Comparison of ENCODE assay signal across 16 cellular contexts in genomic region chr2:241255542-241256167, GRCh38.
"Had no signal": no experiment of that assay in that cellular context is flagged by ENCODE, and none has a peak within 500 bp of the region (broad histone marks: within the 10 kb centered on the region; RNA-seq: fewer than 3 reads in every experiment).

No MANE protein-coding gene starts in this region.

- H3K4me3 Mint-ChIP-seq: activated B cell treated with CpG ODN at 0.5 μM for 24 hours; activated CD4-positive, alpha-beta T cell treated with anti-CD3 and anti-CD28 coated beads, Interleukin-2, amount 10 ng/mL, durations not matched to agents 24 days and 14 days; activated T-cell treated with anti-CD3 and anti-CD28 coated beads, Interleukin-2, amount 50 U/mL, for 24 hours; effector memory CD8-positive, alpha-beta T cell; stimulated activated naive CD8-positive, alpha-beta T cell treated with anti-CD3 and anti-CD28 coated beads, Interleukin-15, Interleukin-2, amounts not matched to agents 100 ng/mL and 50 ng/mL, for 24 hours; T-helper 1 cell treated with Interleukin-12 subunit alpha and Interleukin-12 subunit beta and Interleukin-4 antibody, amounts not matched to agents 30 μg/mL and 1 μg/mL, for 36 hours had no signal

- H3K4me1 Mint-ChIP-seq: activated B cell treated with CpG ODN at 0.5 μM for 24 hours had no signal

- H3K9ac ChIP-seq: SK-N-SH had no signal

- ATAC-seq: activated naive CD4-positive, alpha-beta T cell treated with anti-CD3 and anti-CD28 coated beads, Interleukin-2, amount 50 U/mL, for 72 hours; effector memory CD8-positive, alpha-beta T cell; left ventricle myocardium superior; Right ventricle myocardium inferior had no signal

- H3K9me3 Mint-ChIP-seq: activated B cell treated with CpG ODN at 0.5 μM for 24 hours; activated CD4-positive, alpha-beta T cell treated with anti-CD3 and anti-CD28 coated beads, Interleukin-2, amount 10 ng/mL, durations not matched to agents 24 days and 14 days; activated naive CD4-positive, alpha-beta T cell treated with anti-CD3 and anti-CD28 coated beads, Interleukin-2, amount 50 U/mL, for 72 hours; activated T-cell treated with anti-CD3 and anti-CD28 coated beads, Interleukin-2, amount 50 U/mL, for 24 hours; effector memory CD8-positive, alpha-beta T cell; stimulated activated naive CD8-positive, alpha-beta T cell treated with anti-CD3 and anti-CD28 coated beads, Interleukin-15, Interleukin-2, amounts not matched to agents 100 ng/mL and 50 ng/mL, for 24 hours; T-helper 1 cell treated with Interleukin-12 subunit alpha and Interleukin-12 subunit beta and Interleukin-4 antibody, amounts not matched to agents 30 μg/mL and 1 μg/mL, for 36 hours had no signal

- H3K27me3 ChIP-seq: brain microvascular endothelial cell had no signal

- H3K27ac ChIP-seq: brain microvascular endothelial cell had no signal

- H3K9me3 ChIP-seq: SK-N-SH had no signal

- H3K9me2 ChIP-seq: SK-N-SH had no signal

- H3K27me3 Mint-ChIP-seq: activated B cell treated with CpG ODN at 0.5 μM for 24 hours; activated CD4-positive, alpha-beta T cell treated with anti-CD3 and anti-CD28 coated beads, Interleukin-2, amount 10 ng/mL, durations not matched to agents 24 days and 14 days; activated T-cell treated with anti-CD3 and anti-CD28 coated beads, Interleukin-2, amount 50 U/mL, for 24 hours; effector memory CD8-positive, alpha-beta T cell; stimulated activated naive CD8-positive, alpha-beta T cell treated with anti-CD3 and anti-CD28 coated beads, Interleukin-15, Interleukin-2, amounts not matched to agents 100 ng/mL and 50 ng/mL, for 24 hours had no signal

- DNase-seq: activated B cell treated with CpG ODN at 0.5 μM for 24 hours; activated CD4-positive, alpha-beta T cell treated with anti-CD3 and anti-CD28 coated beads, Interleukin-2, amount 10 ng/mL, durations not matched to agents 24 days and 14 days; activated effector memory CD4-positive, alpha-beta T cell treated with Interleukin-2 at 50 U/mL for 16 hours; activated T-cell treated with anti-CD3 and anti-CD28 coated beads, Interleukin-2, amount 50 U/mL, for 24 hours; brain microvascular endothelial cell; effector memory CD8-positive, alpha-beta T cell; erythroblast; glutamatergic neuron; left ventricle myocardium superior; midbrain; SK-N-SH; stimulated activated CD4-positive, alpha-beta T cell treated with anti-CD3 and anti-CD28 coated beads, Interleukin-4, amount 100 ng/mL, for 24 hours had no signal

- H3K4me2 ChIP-seq: SK-N-SH had no signal

- H3K27ac Mint-ChIP-seq: activated B cell treated with CpG ODN at 0.5 μM for 24 hours; activated CD4-positive, alpha-beta T cell treated with anti-CD3 and anti-CD28 coated beads, Interleukin-2, amount 10 ng/mL, durations not matched to agents 24 days and 14 days; activated T-cell treated with anti-CD3 and anti-CD28 coated beads, Interleukin-2, amount 50 U/mL, for 24 hours; stimulated activated naive CD8-positive, alpha-beta T cell treated with anti-CD3 and anti-CD28 coated beads, Interleukin-15, Interleukin-2, amounts not matched to agents 100 ng/mL and 50 ng/mL, for 24 hours; T-helper 1 cell treated with Interleukin-12 subunit alpha and Interleukin-12 subunit beta and Interleukin-4 antibody, amounts not matched to agents 30 μg/mL and 1 μg/mL, for 36 hours had no signal
